Comparison of ENCODE assay signal across 7 cellular contexts in the genomic region with DNA sequence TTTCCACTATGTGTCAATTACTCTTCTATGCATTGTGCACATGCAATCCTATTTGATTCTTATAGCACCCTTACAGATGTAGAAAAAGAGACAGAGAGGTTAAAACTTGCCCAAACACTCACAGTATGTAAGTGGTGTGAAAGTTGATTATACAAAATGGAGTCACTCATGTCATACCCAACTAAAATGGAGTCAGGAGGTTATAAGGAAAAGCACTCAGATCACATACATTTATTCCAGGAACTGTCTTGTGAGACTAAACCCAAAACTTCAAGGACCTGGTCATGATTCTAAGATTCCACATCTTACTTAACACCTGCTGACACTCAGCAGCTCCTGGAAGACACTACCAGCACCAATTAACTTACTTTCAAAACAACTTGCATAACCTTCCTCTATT.
"Had no signal": no experiment of that assay in that cellular context is flagged by ENCODE, and none has a peak within 500 bp of the region (broad histone marks: within the 10 kb centered on the region; RNA-seq: fewer than 3 reads in every experiment).

No MANE protein-coding gene starts in this region.

- H3K36me3 Mint-ChIP-seq: IgD-negative memory B cell had no signal

- DNase-seq: GM23248, GOT3, H7, HFFc6 had no signal

- H3K36me3 ChIP-seq: HAP-1 had no signal

- H3K27ac Mint-ChIP-seq: HFFc6, IgD-negative memory B cell had no signal

- H3K27me3 Mint-ChIP-seq: IgD-negative memory B cell had no signal

- H3K4me3 Mint-ChIP-seq: HFFc6, IgD-negative memory B cell had no signal

- H3K4me3 ChIP-seq: GM23248, HAP-1 had no signal

- H3K4me1 Mint-ChIP-seq: IgD-negative memory B cell had no signal

- H3K4me1 ChIP-seq: HAP-1 had no signal

- H3K27ac ChIP-seq: GM23248, HL-60 had no signal

- H3K9ac ChIP-seq: GM23248 had no signal

- H3K9me3 ChIP-seq: HAP-1 had no signal
